9 cellular contexts compared by ENCODE assay signal in genomic region chr1:69737527-69738176, GRCh38.
DNase-seq lines count a peak whose midpoint lies in the region; ATAC-seq and TF ChIP-seq lines count a peak whose summit lies in the region.
"Had no signal": no experiment of that assay in that cellular context is flagged by ENCODE, and none has a peak within 500 bp of the region (broad histone marks: within the 10 kb centered on the region; RNA-seq: fewer than 3 reads in every experiment).

No MANE protein-coding gene starts in this region.

- ATAC-seq in GM19025 (IDR thresholded peaks at IDR 0.05; ENCODE audit: low read depth, unreplicated experiment) (peak; percentile 59), HG03378 (IDR thresholded peaks at IDR 0.05; ENCODE audit: unreplicated experiment) (peak; percentile 88), thoracic aorta (ENCODE audit: insufficient number of reproducible peaks, low FRiP score, low read depth) (no peak), GM18519 (IDR thresholded peaks at IDR 0.05; ENCODE audit: low FRiP score, unreplicated experiment) (no peak)

- DNase-seq in COR-L47 (lab: John Stamatoyannopoulos, UW) (peak; percentile 59), NCI-H345 treated with DMSO at 0.1 percent for 48 hours (lab: John Stamatoyannopoulos, UW; ENCODE audit: unreplicated experiment) (peak; percentile 60), amniotic epithelial cell (ENCODE audit: low read depth) (peak; percentile 72), iPS-NIHi7 (ENCODE audit: extremely low spot score) (peak; percentile 55), thoracic aorta (ENCODE audit: low spot score) (no peak)
- DNase-seq: activated B cell treated with CpG ODN at 0.5 μM for 24 hours had no signal

- no peaks in the 10 kb centered on the region for H3K9me3 ChIP-seq in thoracic aorta

- H3K27ac ChIP-seq in thoracic aorta, result no peak overlapping the region

- no peaks in the 10 kb centered on the region for H3K4me1 ChIP-seq in thoracic aorta (ENCODE audit: control insufficient read depth in 1 of 2, low read depth in 2 of 2)

- no peaks in the 10 kb centered on the region for H3K27me3 ChIP-seq in thoracic aorta (replicated peaks; ENCODE audit: insufficient read depth)

- peak; percentile 29 for TF ChIP-seq CTCF in thoracic aorta (IDR thresholded peaks at IDR 0.05)

- no peaks in the 10 kb centered on the region for H3K36me3 ChIP-seq in thoracic aorta

- H3K4me3 ChIP-seq in thoracic aorta, result no peak overlapping the region

Comparison
In these comparisons a context has a peak if more than half of its experiments do, and no peak if none do; other contexts are left out.
1. ATAC-seq: peak in GM19025 (single experiment) and HG03378 (single experiment); none in thoracic aorta (single experiment) and GM18519 (single experiment).